ENCODE assay signal across 10 cellular contexts in the genomic region with DNA sequence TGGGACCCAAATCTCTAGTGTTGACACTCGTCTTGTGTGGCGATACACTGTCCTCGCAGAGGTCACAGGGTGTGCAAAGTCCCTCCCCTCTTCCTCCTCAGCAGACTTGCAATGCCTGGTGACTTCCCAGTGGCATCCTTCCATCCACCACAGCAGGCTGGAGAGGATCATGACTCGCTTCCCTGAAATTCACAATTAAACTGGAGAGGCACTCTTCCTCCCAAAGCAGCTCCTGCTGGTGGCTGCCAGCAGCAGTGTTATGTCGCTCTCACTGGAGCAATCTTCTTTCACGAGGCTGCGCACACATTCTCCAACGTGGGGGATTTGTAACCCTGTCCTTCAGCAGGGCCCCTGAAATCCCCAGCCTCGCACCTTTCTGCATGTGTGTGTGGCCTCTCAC.
A peak's percentile ranks its signal among the peaks of the same experiment; 100 is the strongest.
DNase-seq lines count a peak whose midpoint lies in the region; ATAC-seq lines count a peak whose summit lies in the region.
"Had no signal": no experiment of that assay in that cellular context is flagged by ENCODE, and none has a peak within 500 bp of the region (broad histone marks: within the 10 kb centered on the region; RNA-seq: fewer than 3 reads in every experiment).

No MANE protein-coding gene starts in this region.

- H3K27me3 Mint-ChIP-seq in stimulated activated naive CD8-positive, alpha-beta T cell treated with anti-CD3 and anti-CD28 coated beads, Interleukin-15, amount 100 ng/mL, for 72 hours = peaks cover 3% of the 10 kb centered on the region

- peaks cover 6% of the 10 kb centered on the region for H3K4me1 Mint-ChIP-seq in stimulated activated naive CD8-positive, alpha-beta T cell treated with anti-CD3 and anti-CD28 coated beads, Interleukin-15, amount 100 ng/mL, for 72 hours

- DNase-seq in AG08396 (ENCODE audit: low spot score) (peak; percentile 32), HT1080 (ENCODE audit: low read depth) (peak; percentile 48), astrocyte of the hippocampus (ENCODE audit: low read depth, low spot score) (peak; percentile 79), kidney tubule cell (ENCODE audit: low spot score) (peak; percentile 90), GOT3 (lab: John Stamatoyannopoulos, UW) (no peak), NCI-H1092 (lab: John Stamatoyannopoulos, UW) (no peak)
- no peak for DNase-seq in stimulated activated naive CD8-positive, alpha-beta T cell treated with anti-CD3 and anti-CD28 coated beads, Interleukin-15, amount 100 ng/mL, for 72 hours
- DNase-seq: erythroblast had no signal

- no peak overlapping the region for H3K27ac Mint-ChIP-seq in stimulated activated naive CD8-positive, alpha-beta T cell treated with anti-CD3 and anti-CD28 coated beads, Interleukin-15, amount 100 ng/mL, for 72 hours
- H3K27ac Mint-ChIP-seq: activated T-helper 17 cell treated with anti-CD3 and anti-CD28 coated beads, Interleukin-2, amount 50 U/mL, for 72 hours had no signal

- no peak for ATAC-seq in stimulated activated naive CD8-positive, alpha-beta T cell treated with anti-CD3 and anti-CD28 coated beads, Interleukin-15, amount 100 ng/mL, for 72 hours
- no peak for ATAC-seq in HG03039 (IDR thresholded peaks at IDR 0.05; ENCODE audit: unreplicated experiment)
- ATAC-seq: activated T-helper 17 cell treated with anti-CD3 and anti-CD28 coated beads, Interleukin-2, amount 50 U/mL, for 72 hours had no signal

- no peaks in the 10 kb centered on the region for H3K9me3 Mint-ChIP-seq in stimulated activated naive CD8-positive, alpha-beta T cell treated with anti-CD3 and anti-CD28 coated beads, Interleukin-15, amount 100 ng/mL, for 72 hours
- H3K9me3 Mint-ChIP-seq: activated T-helper 17 cell treated with anti-CD3 and anti-CD28 coated beads, Interleukin-2, amount 50 U/mL, for 72 hours had no signal

- no peak overlapping the region for H3K4me3 Mint-ChIP-seq in stimulated activated naive CD8-positive, alpha-beta T cell treated with anti-CD3 and anti-CD28 coated beads, Interleukin-15, amount 100 ng/mL, for 72 hours
- H3K4me3 Mint-ChIP-seq: activated T-helper 17 cell treated with anti-CD3 and anti-CD28 coated beads, Interleukin-2, amount 50 U/mL, for 72 hours had no signal

Comparison
In these comparisons a context has a peak if more than half of its experiments do, and no peak if none do; other contexts are left out.
1. DNase-seq: peak in AG08396 (single experiment), HT1080 (single experiment), astrocyte of the hippocampus (single experiment) and kidney tubule cell (single experiment); none in GOT3 (single experiment), stimulated activated naive CD8-positive, alpha-beta T cell treated with anti-CD3 and anti-CD28 coated beads, Interleukin-15, amount 100 ng/mL, for 72 hours (0 of 2) and NCI-H1092 (single experiment).